34 cellular contexts compared by ENCODE assay signal in genomic region chr7:25686493-25686892, GRCh38.
"Had no signal": no experiment of that assay in that cellular context is flagged by ENCODE, and none has a peak within 500 bp of the region (broad histone marks: within the 10 kb centered on the region; RNA-seq: fewer than 3 reads in every experiment).

No MANE protein-coding gene starts in this region.

- H3K9me3 ChIP-seq: adrenal gland, body of pancreas, breast epithelium had no signal

- H3K4me3 ChIP-seq: adrenal gland, body of pancreas, breast epithelium had no signal

- H3K27ac ChIP-seq: adrenal gland, body of pancreas, brain microvascular endothelial cell, breast epithelium, VCaP had no signal

- H3K27me3 Mint-ChIP-seq: activated CD4-positive, alpha-beta T cell treated with anti-CD3 and anti-CD28 coated beads, Interleukin-2, amount 10 ng/mL, durations not matched to agents 7 days and 5 days had no signal

- H3K27ac Mint-ChIP-seq: activated B cell treated with CpG ODN at 0.5 μM for 24 hours; activated CD4-positive, alpha-beta memory T cell treated with anti-CD3 and anti-CD28 coated beads, Interleukin-2, amount 10 ng/mL, durations not matched to agents 7 days and 5 days; activated CD4-positive, alpha-beta T cell treated with anti-CD3 and anti-CD28 coated beads for 36 hours; activated CD4-positive, alpha-beta T cell treated with anti-CD3 and anti-CD28 coated beads, Interleukin-2, amount 10 ng/mL, durations not matched to agents 7 days and 5 days; activated naive CD4-positive, alpha-beta T cell treated with anti-CD3 and anti-CD28 coated beads for 36 hours; activated naive CD4-positive, alpha-beta T cell treated with anti-CD3 and anti-CD28 coated beads, Interleukin-2, amount 50 U/mL, for 72 hours; activated naive CD8-positive, alpha-beta T cell treated with anti-CD3 and anti-CD28 coated beads for 36 hours; activated T-cell treated with anti-CD3 and anti-CD28 coated beads, Interleukin-2, amount 50 U/mL, for 72 hours; activated T-helper 1 cell treated with anti-CD3 and anti-CD28 coated beads, Interleukin-12 subunit alpha, Interleukin-12 subunit beta, Interleukin-2, Interleukin-4 antibody, amounts not matched to agents 30 ng/mL and 10 ng/mL and 1 ng/mL, durations not matched to agents 14 hours and 24 hours and 36 hours; activated T-helper 17 cell treated with anti-CD3 and anti-CD28 coated beads, Interleukin-2, amount 50 U/mL, for 72 hours; T-helper 1 cell treated with Interleukin-12 subunit alpha and Interleukin-12 subunit beta and Interleukin-4 antibody, amounts not matched to agents 30 μg/mL and 1 μg/mL, for 36 hours; T-helper 2 cell treated with Interferon-gamma antibody and Interleukin-4, amounts not matched to agents 5 μg/mL and 100 μg/mL, for 36 hours had no signal

- H3K4me1 Mint-ChIP-seq: activated B cell treated with CpG ODN at 0.5 μM for 24 hours; activated CD4-positive, alpha-beta memory T cell treated with anti-CD3 and anti-CD28 coated beads, Interleukin-2, amount 10 ng/mL, durations not matched to agents 7 days and 5 days; activated T-helper 17 cell treated with anti-CD3 and anti-CD28 coated beads, Interleukin-2, amount 50 U/mL, for 72 hours had no signal

- H3K36me3 ChIP-seq: adrenal gland, brain microvascular endothelial cell, breast epithelium had no signal

- H3K36me3 Mint-ChIP-seq: activated naive CD4-positive, alpha-beta T cell treated with anti-CD3 and anti-CD28 coated beads, Interleukin-2, amount 50 U/mL, for 72 hours; activated naive CD8-positive, alpha-beta T cell treated with anti-CD3 and anti-CD28 coated beads for 36 hours had no signal

- H3K27me3 ChIP-seq: adrenal gland, body of pancreas, brain microvascular endothelial cell, breast epithelium had no signal

- H3K9me3 Mint-ChIP-seq: activated B cell treated with CpG ODN at 0.5 μM for 24 hours; activated CD4-positive, alpha-beta memory T cell treated with anti-CD3 and anti-CD28 coated beads, Interleukin-2, amount 10 ng/mL, durations not matched to agents 7 days and 5 days; activated CD4-positive, alpha-beta T cell treated with anti-CD3 and anti-CD28 coated beads, Interleukin-2, amount 10 ng/mL, durations not matched to agents 7 days and 5 days; activated naive CD4-positive, alpha-beta T cell treated with anti-CD3 and anti-CD28 coated beads for 36 hours; activated naive CD4-positive, alpha-beta T cell treated with anti-CD3 and anti-CD28 coated beads, Interleukin-2, amount 50 U/mL, for 72 hours; activated naive CD8-positive, alpha-beta T cell treated with anti-CD3 and anti-CD28 coated beads for 36 hours; activated T-cell treated with anti-CD3 and anti-CD28 coated beads, Interleukin-2, amount 50 U/mL, for 4 hours; activated T-cell treated with anti-CD3 and anti-CD28 coated beads, Interleukin-2, amount 50 U/mL, for 72 hours; activated T-helper 1 cell treated with anti-CD3 and anti-CD28 coated beads, Interleukin-12 subunit alpha, Interleukin-12 subunit beta, Interleukin-2, Interleukin-4 antibody, amounts not matched to agents 30 ng/mL and 10 ng/mL and 1 ng/mL, durations not matched to agents 14 hours and 24 hours and 36 hours; activated T-helper 17 cell treated with anti-CD3 and anti-CD28 coated beads, Interleukin-2, amount 50 U/mL, for 72 hours; T-helper 1 cell treated with Interleukin-12 subunit alpha and Interleukin-12 subunit beta and Interleukin-4 antibody, amounts not matched to agents 30 μg/mL and 1 μg/mL, for 36 hours; T-helper 2 cell treated with Interferon-gamma antibody and Interleukin-4, amounts not matched to agents 5 μg/mL and 100 μg/mL, for 36 hours had no signal

- ATAC-seq: activated CD4-positive, alpha-beta T cell treated with anti-CD3 and anti-CD28 coated beads for 36 hours; activated naive CD4-positive, alpha-beta T cell treated with anti-CD3 and anti-CD28 coated beads, Interleukin-2, amount 50 U/mL, for 72 hours; activated T-cell treated with anti-CD3 and anti-CD28 coated beads, Interleukin-2, amount 50 U/mL, for 4 hours; activated T-cell treated with anti-CD3 and anti-CD28 coated beads, Interleukin-2, amount 50 U/mL, for 72 hours; activated T-helper 17 cell treated with anti-CD3 and anti-CD28 coated beads, Interleukin-2, amount 50 U/mL, for 72 hours; body of pancreas had no signal

- H3K4me1 ChIP-seq: adrenal gland, body of pancreas, breast epithelium had no signal

- H3K4me3 Mint-ChIP-seq: activated B cell treated with CpG ODN at 0.5 μM for 24 hours; activated CD4-positive, alpha-beta memory T cell treated with anti-CD3 and anti-CD28 coated beads, Interleukin-2, amount 10 ng/mL, durations not matched to agents 7 days and 5 days; activated CD4-positive, alpha-beta T cell treated with anti-CD3 and anti-CD28 coated beads for 36 hours; activated CD4-positive, alpha-beta T cell treated with anti-CD3 and anti-CD28 coated beads, Interleukin-2, amount 10 ng/mL, durations not matched to agents 7 days and 5 days; activated naive CD4-positive, alpha-beta T cell treated with anti-CD3 and anti-CD28 coated beads for 36 hours; activated naive CD8-positive, alpha-beta T cell treated with anti-CD3 and anti-CD28 coated beads for 36 hours; activated T-cell treated with anti-CD3 and anti-CD28 coated beads, Interleukin-2, amount 50 U/mL, for 4 hours; activated T-cell treated with anti-CD3 and anti-CD28 coated beads, Interleukin-2, amount 50 U/mL, for 72 hours; activated T-helper 1 cell treated with anti-CD3 and anti-CD28 coated beads, Interleukin-12 subunit alpha, Interleukin-12 subunit beta, Interleukin-2, Interleukin-4 antibody, amounts not matched to agents 30 ng/mL and 10 ng/mL and 1 ng/mL, durations not matched to agents 14 hours and 24 hours and 36 hours; activated T-helper 17 cell treated with anti-CD3 and anti-CD28 coated beads, Interleukin-2, amount 50 U/mL, for 72 hours; T-helper 1 cell treated with Interleukin-12 subunit alpha and Interleukin-12 subunit beta and Interleukin-4 antibody, amounts not matched to agents 30 μg/mL and 1 μg/mL, for 36 hours; T-helper 2 cell treated with Interferon-gamma antibody and Interleukin-4, amounts not matched to agents 5 μg/mL and 100 μg/mL, for 36 hours had no signal

- DNase-seq: activated B cell treated with CpG ODN at 0.5 μM for 24 hours; activated CD4-positive, alpha-beta memory T cell treated with anti-CD3 and anti-CD28 coated beads, Interleukin-2, amount 10 ng/mL, durations not matched to agents 7 days and 5 days; activated CD4-positive, alpha-beta T cell treated with anti-CD3 and anti-CD28 coated beads for 1 hour; activated CD4-positive, alpha-beta T cell treated with anti-CD3 and anti-CD28 coated beads for 36 hours; activated CD4-positive, alpha-beta T cell treated with anti-CD3 and anti-CD28 coated beads for 48 hours; activated CD4-positive, alpha-beta T cell treated with anti-CD3 and anti-CD28 coated beads, Interleukin-2, amount 10 ng/mL, durations not matched to agents 7 days and 5 days; activated CD4-positive, alpha-beta T cell treated with anti-CD3 and anti-CD28 coated beads, Interleukin-2, amount 50 U/mL, for 48 hours; activated CD8-positive, alpha-beta memory T cell treated with anti-CD3 and anti-CD28 coated beads, Interleukin-2, amount 50 U/mL, for 4 hours; activated effector memory CD4-positive, alpha-beta T cell treated with anti-CD3 and anti-CD28 coated beads, Interleukin-2, amount 50 U/mL, for 16 hours; activated gamma-delta T cell treated with Interleukin-2 at 50 U/mL for 16 hours; activated naive CD4-positive, alpha-beta T cell; activated naive CD4-positive, alpha-beta T cell treated with anti-CD3 and anti-CD28 coated beads for 36 hours; activated naive CD4-positive, alpha-beta T cell treated with anti-CD3 and anti-CD28 coated beads, Interleukin-2, amount 50 U/mL, for 16 hours; activated naive CD8-positive, alpha-beta T cell treated with anti-CD3 and anti-CD28 coated beads for 36 hours; activated T-cell treated with anti-CD3 and anti-CD28 coated beads for 4 hours; activated T-cell treated with anti-CD3 and anti-CD28 coated beads, Interleukin-2, amount 50 U/mL, for 1 hour; activated T-cell treated with anti-CD3 and anti-CD28 coated beads, Interleukin-2, amount 50 U/mL, for 4 hours; activated T-cell treated with anti-CD3 and anti-CD28 coated beads, Interleukin-2, amount 50 U/mL, for 72 hours; adrenal gland; amniotic stem cell; aorta; body of pancreas; brain microvascular endothelial cell; central memory CD4-positive, alpha-beta T cell; T-helper 1 cell; T-helper 2 cell; T-helper 9 cell had no signal
